In the genomic region with DNA sequence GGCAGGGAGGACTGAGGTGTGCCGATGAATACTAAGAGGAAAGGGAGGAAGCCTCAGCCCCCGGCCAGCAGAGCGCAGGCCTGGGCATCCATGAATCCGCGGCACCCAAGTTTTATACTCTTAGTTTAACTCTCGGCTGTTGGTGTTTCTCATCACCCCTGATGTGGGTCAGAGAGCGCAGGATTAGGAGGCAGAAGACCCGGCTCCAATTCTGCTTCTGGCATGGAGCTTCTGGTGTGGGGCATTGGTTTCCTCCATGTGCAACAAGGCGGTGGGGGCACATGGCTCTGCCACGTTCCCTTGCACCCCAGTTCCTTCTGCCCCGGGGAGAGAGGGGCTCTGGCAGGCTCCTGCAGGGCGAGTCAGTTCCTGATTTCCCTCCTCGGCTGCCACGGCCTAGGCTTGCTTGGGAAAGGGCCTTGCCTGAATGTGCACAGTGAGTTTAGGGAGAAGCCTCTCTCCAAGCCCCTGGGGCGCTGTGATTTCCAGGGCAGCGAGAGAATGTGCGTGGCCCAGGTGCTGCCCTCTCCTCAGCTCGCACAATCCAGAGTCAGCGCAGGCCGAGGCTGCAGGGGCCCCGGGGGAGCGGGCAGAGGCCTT, we compare ENCODE assay signal across 7 cellular contexts. TPM values are rescaled to one million over a fixed set of nuclear protein-coding genes. Genes with fewer than 3 reads are reported as not detected.
DNase-seq lines count a peak whose midpoint lies in the region; ATAC-seq and TF ChIP-seq lines count a peak whose summit lies in the region.

No MANE protein-coding gene starts in this region.

- H3K9ac ChIP-seq in PC-3 (ENCODE audit: low read length) = peak overlapping the region; percentile 55; the same call in 1 of the 2 replicates

- H3K36me3 Mint-ChIP-seq in dendritic cell treated with granulocyte-macrophage colony-stimulating factor and Interleukin-4, amounts not matched to agents 40 ng/mL and 50 ng/mL, for 4 days (ENCODE audit: low read depth) = no peaks in the 10 kb centered on the region
- peaks cover 7% of the 10 kb centered on the region for H3K36me3 Mint-ChIP-seq in progenitor cell of endocrine pancreas (ENCODE audit: insufficient read depth)

- CTCF ChIA-PET in PC-3 (lab: Charles Lee) (interaction anchor here (1.2 kb wide), 1 partner anchor 16 kb away, joined by 16 read pairs; no protein-coding TSS in a partner anchor), HEK293T (lab: Yijun Ruan, JAX) (no interaction called here)

- no peak overlapping the region for H2AFZ ChIP-seq in PC-3 (ENCODE audit: low read length)

- peaks cover 24% of the 10 kb centered on the region for H3K27me3 Mint-ChIP-seq in dendritic cell treated with granulocyte-macrophage colony-stimulating factor and Interleukin-4, amounts not matched to agents 40 ng/mL and 50 ng/mL, for 4 days
- peaks cover 13% of the 10 kb centered on the region for H3K27me3 Mint-ChIP-seq in progenitor cell of endocrine pancreas

- H3K9me2 ChIP-seq in PC-3 (replicated peaks; ENCODE audit: low read length) = no peaks in the 10 kb centered on the region

- no peak for TF ChIP-seq CTCF in PC-3 (conservative IDR thresholded peaks at IDR 0.05; ENCODE audit: low read depth, low read length)
- no peak for TF ChIP-seq CTCF in progenitor cell of endocrine pancreas (IDR thresholded peaks at IDR 0.05; ENCODE audit: unreplicated experiment)

- peak; percentile 13 for DNase-seq in ELR (ENCODE audit: low read depth)
- DNase-seq in PC-3 = no peak
- no peak for DNase-seq in progenitor cell of endocrine pancreas (ENCODE audit: low spot score, unreplicated experiment)
- DNase-seq in NCI-H2196 (lab: John Stamatoyannopoulos, UW; ENCODE audit: unreplicated experiment) = no peak
- DNase-seq in HEK293T (ENCODE audit: extremely low spot score) = no peak

- no TSS peak for BruUV-seq in PC-3 (replicated peaks; lab: Mats Ljungman, UMichigan)

- H3K79me2 ChIP-seq in PC-3 (ENCODE audit: low read length) = no peaks in the 10 kb centered on the region

- intact Hi-C loops in PC-3 (cut with micrococcal nuclease) = loop anchor here (1.0 to 2.0 kb wide), 3 partner anchors 135 to 189 kb away; no protein-coding TSS in a partner anchor
- intact Hi-C loops in dendritic cell treated with granulocyte-macrophage colony-stimulating factor and Interleukin-4, amounts not matched to agents 40 ng/mL and 50 ng/mL, for 4 days (cut with micrococcal nuclease) = loop anchor here (2.0 to 10.0 kb wide), 4 partner anchors 15 to 189 kb away; a partner anchor contains a TSS

- POLR2A ChIA-PET in PC-3 (lab: Charles Lee; ENCODE audit: unreplicated experiment) = no interaction called here
- POLR2A ChIA-PET in HEK293T (lab: Yijun Ruan, JAX) = interaction anchor here (0.8 kb wide), 1 partner anchor 16 kb away, joined by 3 read pairs; no protein-coding TSS in a partner anchor

- H3K36me3 ChIP-seq in PC-3 (ENCODE audit: low read depth, low read length) = no peaks in the 10 kb centered on the region

- peak overlapping the region; percentile 30 for H3K27ac Mint-ChIP-seq in dendritic cell treated with granulocyte-macrophage colony-stimulating factor and Interleukin-4, amounts not matched to agents 40 ng/mL and 50 ng/mL, for 4 days
- H3K27ac Mint-ChIP-seq in progenitor cell of endocrine pancreas = peak overlapping the region; percentile 56

- peaks cover 35% of the 10 kb centered on the region for H3K4me1 ChIP-seq in PC-3 (ENCODE audit: insufficient read depth, low read length)

- H4K20me1 ChIP-seq in PC-3 (ENCODE audit: low read length) = no peaks in the 10 kb centered on the region

- no peak overlapping the region for H3K4me3 Mint-ChIP-seq in dendritic cell treated with granulocyte-macrophage colony-stimulating factor and Interleukin-4, amounts not matched to agents 40 ng/mL and 50 ng/mL, for 4 days
- no peak overlapping the region for H3K4me3 Mint-ChIP-seq in progenitor cell of endocrine pancreas (ENCODE audit: low read depth)

- no peaks in the 10 kb centered on the region for H3K9me3 Mint-ChIP-seq in dendritic cell treated with granulocyte-macrophage colony-stimulating factor and Interleukin-4, amounts not matched to agents 40 ng/mL and 50 ng/mL, for 4 days
- H3K9me3 Mint-ChIP-seq in progenitor cell of endocrine pancreas (ENCODE audit: low read depth) = no peaks in the 10 kb centered on the region

- H3K27me3 ChIP-seq in PC-3 (ENCODE audit: low read length) = no peaks in the 10 kb centered on the region

- no peaks in the 10 kb centered on the region for H3K9me3 ChIP-seq in PC-3 (ENCODE audit: low read length)

- ATAC-seq in PC-3 (no peak), HG02973 (IDR thresholded peaks at IDR 0.05; ENCODE audit: unreplicated experiment) (no peak)

- peak overlapping the region; percentile 82 for H3K27ac ChIP-seq in PC-3 (ENCODE audit: low read length)

- H3K4me3 ChIP-seq in PC-3 (ENCODE audit: low read length) = no peak overlapping the region

- H3K4me2 ChIP-seq in PC-3 (ENCODE audit: low read length) = peak overlapping the region; percentile 88

- no peaks in the 10 kb centered on the region for H3F3A ChIP-seq in PC-3 (ENCODE audit: low read length, unreplicated experiment)

- peaks cover 49% of the 10 kb centered on the region for H3K4me1 Mint-ChIP-seq in dendritic cell treated with granulocyte-macrophage colony-stimulating factor and Interleukin-4, amounts not matched to agents 40 ng/mL and 50 ng/mL, for 4 days (ENCODE audit: low read depth)
- peaks cover 7% of the 10 kb centered on the region for H3K4me1 Mint-ChIP-seq in progenitor cell of endocrine pancreas (ENCODE audit: low read depth)

TF ChIP-seq in HEK293T, 16 proteins besides CTCF, POLR2A, EP300 and RAD21:
- TF ChIP-seq FOXA1 (IDR thresholded peaks at IDR 0.05) = no peak
- TF ChIP-seq, protein P1, sequence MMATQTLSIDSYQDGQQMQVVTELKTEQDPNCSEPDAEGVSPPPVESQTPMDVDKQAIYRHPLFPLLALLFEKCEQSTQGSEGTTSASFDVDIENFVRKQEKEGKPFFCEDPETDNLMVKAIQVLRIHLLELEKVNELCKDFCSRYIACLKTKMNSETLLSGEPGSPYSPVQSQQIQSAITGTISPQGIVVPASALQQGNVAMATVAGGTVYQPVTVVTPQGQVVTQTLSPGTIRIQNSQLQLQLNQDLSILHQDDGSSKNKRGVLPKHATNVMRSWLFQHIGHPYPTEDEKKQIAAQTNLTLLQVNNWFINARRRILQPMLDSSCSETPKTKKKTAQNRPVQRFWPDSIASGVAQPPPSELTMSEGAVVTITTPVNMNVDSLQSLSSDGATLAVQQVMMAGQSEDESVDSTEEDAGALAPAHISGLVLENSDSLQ (IDR thresholded peaks at IDR 0.05) = no peak
- TF ChIP-seq L3MBTL2 (conservative IDR thresholded peaks at IDR 0.05) = no peak
- no peak for TF ChIP-seq FOXM1 (IDR thresholded peaks at IDR 0.05; ENCODE audit: borderline replicate concordance)
- TF ChIP-seq NFRKB (IDR thresholded peaks at IDR 0.05) = no peak
- TF ChIP-seq LEF1 (IDR thresholded peaks at IDR 0.05; ENCODE audit: borderline replicate concordance) = no peak
- no peak for TF ChIP-seq ZNF384 (IDR thresholded peaks at IDR 0.05)
- TF ChIP-seq FOXK2 (IDR thresholded peaks at IDR 0.05) = no peak
- no peak for TF ChIP-seq SUZ12 (IDR thresholded peaks at IDR 0.05)
- no peak for TF ChIP-seq HDGF (IDR thresholded peaks at IDR 0.05; ENCODE audit: borderline replicate concordance)
- TF ChIP-seq ELF4 (IDR thresholded peaks at IDR 0.05) = no peak
- TF ChIP-seq BHLHE40 (IDR thresholded peaks at IDR 0.05; ENCODE audit: borderline replicate concordance) = no peak
- TF ChIP-seq SP1 (IDR thresholded peaks at IDR 0.05) = no peak
- TF ChIP-seq ARNT (IDR thresholded peaks at IDR 0.05) = no peak
- TF ChIP-seq TARDBP (IDR thresholded peaks at IDR 0.05) = no peak
- TF ChIP-seq CTBP1 (IDR thresholded peaks at IDR 0.05; ENCODE audit: borderline replicate concordance) = no peak
TF ChIP-seq in HEK293T: peak in this region for 0.

RNA-seq across cellular contexts. Expression of a gene that starts 36.2 kb away (rescaled TPM):
- total RNA-seq in PC-3 (2014; rRNA removed) (12.2 and 20.6 TPM in 2 replicates), progenitor cell of endocrine pancreas (166 and 168 TPM in 2 replicates)
